In genomic region chr14:52494444-52494843, GRCh38 we compare ENCODE assay signal across 1 cellular context.
TF ChIP-seq lines count a peak whose summit lies in the region.

No MANE protein-coding gene starts in this region.

TF ChIP-seq in endothelial cell of umbilical vein, 7 proteins besides CTCF, POLR2A, EP300 and RAD21:
- no peak for TF ChIP-seq GATA2 (IDR thresholded peaks at IDR 0.05; ENCODE audit: insufficient read depth, insufficient read length, low read depth, low read length)
- TF ChIP-seq JUN (IDR thresholded peaks at IDR 0.05; ENCODE audit: borderline replicate concordance, insufficient read depth, insufficient read length, low read depth), result no peak
- TF ChIP-seq MAX (IDR thresholded peaks at IDR 0.05; ENCODE audit: insufficient read depth, insufficient read length), result no peak
- TF ChIP-seq EZH2 (IDR thresholded peaks at IDR 0.05; ENCODE audit: borderline replicate concordance, low read depth, low read length, severe bottlenecking), result no peak
- TF ChIP-seq POLR2AphosphoS5 (IDR thresholded peaks at IDR 0.05; ENCODE audit: insufficient read depth, low read depth, low read length), result no peak
- no peak for TF ChIP-seq FOS (IDR thresholded peaks at IDR 0.05; ENCODE audit: borderline replicate concordance, insufficient read depth, low read length)
- TF ChIP-seq MYC (IDR thresholded peaks at IDR 0.05; ENCODE audit: low read depth, low read length), result no peak
